Comparison of ENCODE assay signal across 16 cellular contexts in genomic region chr6:159989471-159989870, GRCh38. TPM values are rescaled to one million over a fixed set of nuclear protein-coding genes. Genes with fewer than 3 reads are reported as not detected.
DNase-seq lines count a peak whose midpoint lies in the region; ATAC-seq, FAIRE-seq and TF ChIP-seq lines count a peak whose summit lies in the region.
"Had no signal": no experiment of that assay in that cellular context is flagged by ENCODE, and none has a peak within 500 bp of the region (broad histone marks: within the 10 kb centered on the region; RNA-seq: fewer than 3 reads in every experiment).

No MANE protein-coding gene starts in this region.

- ATAC-seq in A549 (no peak), HG02798 (IDR thresholded peaks at IDR 0.05; ENCODE audit: poor library complexity, unreplicated experiment) (no peak)

- peaks cover 32% of the 10 kb centered on the region for H3K36me3 Mint-ChIP-seq in activated T-helper 2 cell treated with anti-CD3 and anti-CD28 coated beads, Interferon-gamma antibody, Interleukin-2, Interleukin-4, amounts not matched to agents 10 μg/mL and 5 μg/mL and 100 μg/mL, durations not matched to agents 14 hours and 24 hours and 36 hours (ENCODE audit: low read depth)

- H2BK15ac ChIP-seq in mesendoderm (replicated peaks; ENCODE audit: low read depth) = no peak overlapping the region

- peak overlapping the region; percentile 100 for H2BK120ac ChIP-seq in mesendoderm (ENCODE audit: low read depth, low read length)

- no peak for TF ChIP-seq EP300 in A549 (IDR thresholded peaks at IDR 0.05)

- H3K4me3 ChIP-seq in A549 (no peak overlapping the region), mesendoderm (ENCODE audit: low read length) (no peak overlapping the region), hepatocyte (no peak overlapping the region)
- H3K4me3 ChIP-seq: breast epithelium had no signal

- H3K4me2 ChIP-seq in A549 = no peak overlapping the region
- no peak overlapping the region for H3K4me2 ChIP-seq in mesendoderm (ENCODE audit: low read length)
- no peak overlapping the region for H3K4me2 ChIP-seq in hepatocyte

- no peaks in the 10 kb centered on the region for H3K9me2 ChIP-seq in hepatocyte (replicated peaks; ENCODE audit: insufficient read depth)

- H3K79me1 ChIP-seq in mesendoderm (ENCODE audit: low read length) = peaks cover 16% of the 10 kb centered on the region

- H2AK5ac ChIP-seq in mesendoderm (ENCODE audit: low read length) = no peak overlapping the region

- CTCF ChIA-PET in A549 (lab: Yijun Ruan, JAX) = no interaction called here

- H2AFZ ChIP-seq in hepatocyte = no peak overlapping the region
- H2AFZ ChIP-seq: parathyroid adenoma had no signal

- no peak overlapping the region for H3K4ac ChIP-seq in mesendoderm (ENCODE audit: low read depth, low read length)

- intact Hi-C loops in activated T-helper 2 cell treated with anti-CD3 and anti-CD28 coated beads, Interferon-gamma antibody, Interleukin-2, Interleukin-4, amounts not matched to agents 10 μg/mL and 5 μg/mL and 100 μg/mL, durations not matched to agents 14 hours and 24 hours and 36 hours (cut with micrococcal nuclease) = no loop called here

- TF ChIP-seq RAD21 in A549 (conservative IDR thresholded peaks at IDR 0.05 in 1 of 2, IDR thresholded peaks at IDR 0.05 in 1 of 2) = no peak

- no peak for FAIRE-seq in A549 (lab: Jason Lieb, UNC)
- FAIRE-seq in GM18507 (lab: Jason Lieb, UNC) = peak; percentile 9
- FAIRE-seq: islet of Langerhans had no signal

- H4K8ac ChIP-seq in mesendoderm (ENCODE audit: low read depth, low read length) = no peak overlapping the region

- H3K9ac ChIP-seq in mesendoderm (ENCODE audit: low read length) = no peak overlapping the region
- H3K9ac ChIP-seq: parathyroid adenoma had no signal

- no peak overlapping the region for H3K56ac ChIP-seq in mesendoderm (ENCODE audit: low read length)

- no peak overlapping the region for H2BK5ac ChIP-seq in mesendoderm (ENCODE audit: low read length)

- peaks cover 22% of the 10 kb centered on the region; the same call in 2 of the 3 replicates for H3K4me1 ChIP-seq in A549
- no peaks in the 10 kb centered on the region for H3K4me1 ChIP-seq in mesendoderm (ENCODE audit: control insufficient read depth, low read depth, low read length)
- H3K4me1 ChIP-seq in hepatocyte (ENCODE audit: insufficient read depth) = peaks cover 10% of the 10 kb centered on the region
- H3K4me1 ChIP-seq: parathyroid adenoma had no signal

- H4K20me1 ChIP-seq in hepatocyte (ENCODE audit: insufficient read depth, poor library complexity, severe bottlenecking) = peaks cover 94% of the 10 kb centered on the region

- WGBS in A549 (ENCODE audit: missing lambda C conversion rate) = 92% methylated on average over 2 of the region's 2 CpGs
- no CpG with 5 or more reads among the region's 2 CpGs for WGBS in mesendoderm (ENCODE audit: extremely low coverage, insufficient coverage, low lambda C conversion rate)
- WGBS in hepatocyte (ENCODE audit: low lambda C conversion rate, missing lambda C conversion rate) = 98% methylated on average over 2 of the region's 2 CpGs

- POLR2A ChIA-PET in A549 (lab: Yijun Ruan, JAX) = no interaction called here

- no peak overlapping the region for H3K4me3 Mint-ChIP-seq in activated T-helper 2 cell treated with anti-CD3 and anti-CD28 coated beads, Interferon-gamma antibody, Interleukin-2, Interleukin-4, amounts not matched to agents 10 μg/mL and 5 μg/mL and 100 μg/mL, durations not matched to agents 14 hours and 24 hours and 36 hours (ENCODE audit: low read depth)

- TF ChIP-seq CTCF in A549 (IDR thresholded peaks at IDR 0.05) (no peak), hepatocyte (IDR thresholded peaks at IDR 0.05; ENCODE audit: poor library complexity) (no peak)

- H3K23ac ChIP-seq in mesendoderm (ENCODE audit: low read length) = no peak overlapping the region

- H3K9me3 Mint-ChIP-seq in activated T-helper 2 cell treated with anti-CD3 and anti-CD28 coated beads, Interferon-gamma antibody, Interleukin-2, Interleukin-4, amounts not matched to agents 10 μg/mL and 5 μg/mL and 100 μg/mL, durations not matched to agents 14 hours and 24 hours and 36 hours = peaks cover 4% of the 10 kb centered on the region

- H3K79me2 ChIP-seq in mesendoderm (ENCODE audit: control insufficient read depth, insufficient read depth, low read length) (peaks cover 35% of the 10 kb centered on the region), hepatocyte (peaks cover 100% of the 10 kb centered on the region)

- H3K9me3 ChIP-seq in A549 (no peaks in the 10 kb centered on the region), hepatocyte (ENCODE audit: low read depth) (no peaks in the 10 kb centered on the region)
- H3K9me3 ChIP-seq: breast epithelium had no signal

- H3K36me3 ChIP-seq in mesendoderm (ENCODE audit: control insufficient read depth, insufficient read depth, low read length) (no peaks in the 10 kb centered on the region), hepatocyte (replicated peaks; ENCODE audit: insufficient read depth, low read depth) (no peaks in the 10 kb centered on the region)
- H3K36me3 ChIP-seq: breast epithelium had no signal

- H3K18ac ChIP-seq in mesendoderm (ENCODE audit: low read length) = peak overlapping the region; percentile 76

- no peak overlapping the region for H4K5ac ChIP-seq in mesendoderm (ENCODE audit: low read length)

- peak overlapping the region; percentile 52 for H3K27ac Mint-ChIP-seq in activated T-helper 2 cell treated with anti-CD3 and anti-CD28 coated beads, Interferon-gamma antibody, Interleukin-2, Interleukin-4, amounts not matched to agents 10 μg/mL and 5 μg/mL and 100 μg/mL, durations not matched to agents 14 hours and 24 hours and 36 hours

- H3K27ac ChIP-seq in A549 = peak overlapping the region; percentile 15 to 75; a peak in 4 of 6 replicates
- no peak overlapping the region for H3K27ac ChIP-seq in mesendoderm (ENCODE audit: low read depth, low read length)
- no peak overlapping the region for H3K27ac ChIP-seq in hepatocyte
- H3K27ac ChIP-seq: breast epithelium, parathyroid adenoma had no signal

- H3K27me3 ChIP-seq in mesendoderm (ENCODE audit: insufficient read depth, low read length, poor library complexity) (no peaks in the 10 kb centered on the region), hepatocyte (no peaks in the 10 kb centered on the region)
- H3K27me3 ChIP-seq: breast epithelium had no signal

- TF ChIP-seq POLR2A in A549 (IDR thresholded peaks at IDR 0.05; ENCODE audit: low read length) = no peak

- peaks cover 45% of the 10 kb centered on the region for H3K4me1 Mint-ChIP-seq in activated T-helper 2 cell treated with anti-CD3 and anti-CD28 coated beads, Interferon-gamma antibody, Interleukin-2, Interleukin-4, amounts not matched to agents 10 μg/mL and 5 μg/mL and 100 μg/mL, durations not matched to agents 14 hours and 24 hours and 36 hours (ENCODE audit: low read depth)

- DNase-seq in A549 (ENCODE audit: low read depth in 1 of 2, low spot score in 1 of 2) = no peak
- no peak for DNase-seq in GM18507 (ENCODE audit: extremely low spot score, insufficient read length, low read depth)
- DNase-seq in activated T-helper 2 cell treated with anti-CD3 and anti-CD28 coated beads, Interferon-gamma antibody, Interleukin-2, Interleukin-4, amounts not matched to agents 10 μg/mL and 5 μg/mL and 100 μg/mL, durations not matched to agents 14 hours and 24 hours and 36 hours (ENCODE audit: low spot score) = no peak
- DNase-seq in mesendoderm = no peak
- DNase-seq in stimulated activated naive CD4-positive, alpha-beta T cell treated with Interleukin-2 at 50 U/mL for 16 hours (lab: John Stamatoyannopoulos, UW) = no peak
- DNase-seq in hepatocyte (ENCODE audit: low spot score) = no peak
- DNase-seq in effector CD8-positive, alpha-beta T cell (lab: John Stamatoyannopoulos, UW) = no peak
- DNase-seq: DMS153; effector memory CD4-positive, alpha-beta T cell; HCEC 1CT; NCI-H1694; NCI-H526 had no signal

- H3K27me3 Mint-ChIP-seq in activated T-helper 2 cell treated with anti-CD3 and anti-CD28 coated beads, Interferon-gamma antibody, Interleukin-2, Interleukin-4, amounts not matched to agents 10 μg/mL and 5 μg/mL and 100 μg/mL, durations not matched to agents 14 hours and 24 hours and 36 hours (ENCODE audit: low read depth) = no peaks in the 10 kb centered on the region

TF ChIP-seq in A549, 52 proteins besides CTCF, POLR2A, EP300 and RAD21 (continues in another document):
- TF ChIP-seq ELK1 (IDR thresholded peaks at IDR 0.05; ENCODE audit: low read depth, low read length) (no peak), BCL3 (IDR thresholded peaks at IDR 0.05) (no peak), CHD2 (IDR thresholded peaks at IDR 0.05; ENCODE audit: low read length, partially characterized antibody) (no peak)

RNA-seq across cellular contexts. Expression of gene IGF2R, which starts 20.6 kb away (rescaled TPM):
- 17.6 and 25.6 TPM in 2 replicates for polyA plus RNA-seq in A549 (2011; rRNA removed)
- 7.9 and 9.3 TPM in 2 replicates for polyA plus RNA-seq in A549 (2012; cell fraction: cytosol; rRNA removed)
- 23.2 and 26.5 TPM in 2 replicates for polyA plus RNA-seq in A549 (2012; cell fraction: nucleus; rRNA removed)
- polyA plus RNA-seq in A549 (2017; fragmentation: RNase III; extraction: RNeasy Plus Mini Kit Qiagen cat#74134 plus additional on column Dnase treatment) = 22.6 to 24.9 TPM (median 24.3 TPM) in 3 replicates
- polyA minus RNA-seq in A549 (2011; rRNA and poly(A)+ RNA removed) = 60.7 and 108 TPM in 2 replicates
- total RNA-seq in activated T-helper 2 cell treated with anti-CD3 and anti-CD28 coated beads, Interferon-gamma antibody, Interleukin-2, Interleukin-4, amounts not matched to agents 10 μg/mL and 5 μg/mL and 100 μg/mL, durations not matched to agents 14 hours and 24 hours and 36 hours = 75.0 and 82.4 TPM in 2 replicates
- polyA plus RNA-seq in mesendoderm (2013, experiment 1 of 2) = 19.9 TPM
- polyA plus RNA-seq in mesendoderm (2013, experiment 2 of 2) = 19.9 TPM
- 105 and 132 TPM in 2 replicates for total RNA-seq in hepatocyte
- 56.1 and 61.2 TPM in 2 replicates for polyA plus RNA-seq in hepatocyte

Comparison
In these comparisons a context has a peak if more than half of its experiments do, and no peak if none do; other contexts are left out.
1. H3K27ac ChIP-seq: peak in A549 (2 of 2); none in mesendoderm (single experiment) and hepatocyte (single experiment).